Comparison of ENCODE assay signal across 1 cellular context in the genomic region with DNA sequence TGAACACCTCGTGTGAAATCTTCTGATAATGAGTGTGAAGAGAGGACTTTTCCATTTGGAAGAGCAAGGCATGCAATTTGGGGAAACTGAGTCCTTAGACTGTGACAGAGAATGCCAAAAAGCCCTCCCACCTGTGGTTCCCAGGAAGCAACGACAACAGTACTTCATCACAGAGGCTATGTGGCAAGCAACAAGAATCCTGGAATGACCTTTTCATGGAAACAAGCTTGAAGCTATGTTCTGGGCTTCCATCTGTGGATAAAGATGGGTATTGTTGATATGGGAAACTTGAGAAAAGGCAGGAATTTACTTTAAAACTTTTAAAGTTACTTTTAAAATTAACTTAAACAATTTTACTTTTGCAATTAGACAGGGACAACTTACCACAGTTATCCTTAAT.
TF ChIP-seq lines count a peak whose summit lies in the region.

No MANE protein-coding gene starts in this region.

TF ChIP-seq in IMR-90, 13 proteins besides CTCF, POLR2A, EP300 and RAD21 (continued from another document):
- TF ChIP-seq, protein P1, sequence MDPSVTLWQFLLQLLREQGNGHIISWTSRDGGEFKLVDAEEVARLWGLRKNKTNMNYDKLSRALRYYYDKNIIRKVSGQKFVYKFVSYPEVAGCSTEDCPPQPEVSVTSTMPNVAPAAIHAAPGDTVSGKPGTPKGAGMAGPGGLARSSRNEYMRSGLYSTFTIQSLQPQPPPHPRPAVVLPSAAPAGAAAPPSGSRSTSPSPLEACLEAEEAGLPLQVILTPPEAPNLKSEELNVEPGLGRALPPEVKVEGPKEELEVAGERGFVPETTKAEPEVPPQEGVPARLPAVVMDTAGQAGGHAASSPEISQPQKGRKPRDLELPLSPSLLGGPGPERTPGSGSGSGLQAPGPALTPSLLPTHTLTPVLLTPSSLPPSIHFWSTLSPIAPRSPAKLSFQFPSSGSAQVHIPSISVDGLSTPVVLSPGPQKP (IDR thresholded peaks at IDR 0.05; ENCODE audit: borderline replicate concordance, low read depth, low read length) = no peak
- TF ChIP-seq FOS (IDR thresholded peaks at IDR 0.05; ENCODE audit: low read depth, low read length) (no peak), MAFK (IDR thresholded peaks at IDR 0.05; ENCODE audit: low read depth, low read length) (no peak), NFE2L2 (IDR thresholded peaks at IDR 0.05; ENCODE audit: low read depth, low read length) (no peak), RFX5 (IDR thresholded peaks at IDR 0.05; ENCODE audit: low read depth, low read length) (no peak), BHLHE40 (IDR thresholded peaks at IDR 0.05; ENCODE audit: low read depth, low read length) (no peak)
